ENCODE assay signal across 13 cellular contexts in the genomic region with DNA sequence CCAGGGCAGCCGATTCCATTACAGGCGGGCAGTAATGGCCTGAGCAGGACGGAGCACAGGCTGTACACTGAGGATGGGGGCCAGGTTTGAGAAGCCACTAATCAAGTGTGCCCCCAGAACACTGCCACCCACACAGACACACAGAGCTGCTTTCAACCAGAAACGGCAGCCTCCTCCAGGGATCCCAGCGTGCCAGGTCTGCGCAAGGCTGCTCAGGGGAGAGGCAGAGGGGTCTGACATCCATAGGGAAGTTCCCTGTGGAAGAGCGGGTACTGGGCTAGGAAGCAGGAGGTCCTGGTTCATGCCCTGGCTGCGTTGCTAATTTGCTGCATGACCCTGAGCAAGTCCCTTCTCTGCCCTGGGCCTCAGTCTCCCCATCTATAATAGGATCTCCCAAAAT. TPM values are rescaled to one million over a fixed set of nuclear protein-coding genes. Genes with fewer than 3 reads are reported as not detected.
A peak's percentile ranks its signal among the peaks of the same experiment; 100 is the strongest.
DNase-seq lines count a peak whose midpoint lies in the region; ATAC-seq, FAIRE-seq and TF ChIP-seq lines count a peak whose summit lies in the region.
"Had no signal": no experiment of that assay in that cellular context is flagged by ENCODE, and none has a peak within 500 bp of the region (broad histone marks: within the 10 kb centered on the region; RNA-seq: fewer than 3 reads in every experiment).

No MANE protein-coding gene starts in this region.

- H3K4me2 ChIP-seq in IMR-90 (ENCODE audit: low read depth, low read length), result no peak overlapping the region
- no peak overlapping the region for H3K4me2 ChIP-seq in trophoblast cell (ENCODE audit: low read length)

- intact Hi-C loops in IMR-90 (cut with micrococcal nuclease), result no loop called here

- H2AK9ac ChIP-seq in IMR-90 (replicated peaks; ENCODE audit: low read depth, low read length, poor library complexity), result peak overlapping the region; percentile 99

- POLR2A ChIA-PET in IMR-90 (lab: Charles Lee; ENCODE audit: unreplicated experiment), result no interaction called here
- POLR2A ChIA-PET in activated naive CD8-positive, alpha-beta T cell treated with anti-CD3 and anti-CD28 coated beads, Interleukin-2, amount 10 ng/mL, durations not matched to agents 7 days and 5 days (lab: Charles Lee), result interaction anchor here (0.6 to 8.7 kb wide), 4 partner anchors 16 to 34 kb away, joined by 4 to 229 read pairs (median 20); partner anchors contain the start of gene IFFO2

- TF ChIP-seq RAD21 in IMR-90 (IDR thresholded peaks at IDR 0.05; ENCODE audit: low read length), result no peak

- H4K20me1 ChIP-seq in IMR-90 (ENCODE audit: insufficient read depth, low read length), result peaks cover 30% of the 10 kb centered on the region; the same call in 1 of the 2 replicates

- H3K79me1 ChIP-seq in IMR-90 (ENCODE audit: low read depth in 1 of 2, low read length in 2 of 2) (peaks cover 29 to 96% of the 10 kb centered on the region in 2 experiments; a peak in 3 of 4 replicates), trophoblast cell (ENCODE audit: low read length) (peaks cover 21% of the 10 kb centered on the region)

- H2BK5ac ChIP-seq in IMR-90 (ENCODE audit: low read depth, low read length, poor library complexity, severe bottlenecking) (peak overlapping the region; percentile 98), trophoblast cell (ENCODE audit: low read depth, low read length, poor library complexity) (no peak overlapping the region)

- ATAC-seq in IMR-90 (ENCODE audit: low read depth) (no peak), left lobe of liver (no peak), GM19397 (IDR thresholded peaks at IDR 0.05; ENCODE audit: unreplicated experiment) (no peak)
- ATAC-seq in activated naive CD8-positive, alpha-beta T cell treated with anti-CD3 and anti-CD28 coated beads, Interleukin-2, amount 10 ng/mL, durations not matched to agents 7 days and 5 days (ENCODE audit: low read depth), result no peak
- ATAC-seq: right cardiac atrium had no signal

- H3K23ac ChIP-seq in IMR-90 (ENCODE audit: low read depth, low read length), result peak overlapping the region; percentile 22; the same call in 1 of the 2 replicates
- no peak overlapping the region for H3K23ac ChIP-seq in trophoblast cell (ENCODE audit: low read length)

- peak overlapping the region; percentile 100 for H3K4ac ChIP-seq in IMR-90 (ENCODE audit: low read depth, low read length)
- H3K4ac ChIP-seq in trophoblast cell (ENCODE audit: low read depth, low read length), result no peak overlapping the region

- H4K91ac ChIP-seq in IMR-90 (ENCODE audit: insufficient read depth, low read depth, low read length) (peak overlapping the region; percentile 99), trophoblast cell (ENCODE audit: low read depth, low read length) (peak overlapping the region; percentile 23)

- in situ Hi-C loops in IMR-90 (cut with MboI; ENCODE audit: low sequenced_read_pairs), result no loop called here

- FAIRE-seq in HTR-8/SVneo (lab: Jason Lieb, UNC), result no peak
- FAIRE-seq: A204.1 had no signal

- H2AFZ ChIP-seq in IMR-90 (replicated peaks; ENCODE audit: low read length, poor library complexity) (no peak overlapping the region), trophoblast cell (ENCODE audit: insufficient read depth, low read length, poor library complexity) (no peak overlapping the region)

- TF ChIP-seq POLR2A in IMR-90 (IDR thresholded peaks at IDR 0.05; ENCODE audit: low read depth, low read length), result no peak

- H3K79me2 ChIP-seq in trophoblast cell (ENCODE audit: control insufficient read depth, insufficient read depth, low read length, poor library complexity), result peaks cover 9% of the 10 kb centered on the region

- H2AK5ac ChIP-seq in IMR-90 (ENCODE audit: low read depth, low read length), result peak overlapping the region; percentile 90
- no peak overlapping the region for H2AK5ac ChIP-seq in trophoblast cell (ENCODE audit: low read length)

- H3K4me3 ChIP-seq in IMR-90 (ENCODE audit: insufficient read depth, low read depth, low read length) (no peak overlapping the region), trophoblast cell (ENCODE audit: low read depth, low read length) (no peak overlapping the region)

- H3K4me3 Mint-ChIP-seq in T-helper 1 cell treated with Interleukin-12 subunit alpha and Interleukin-12 subunit beta and Interleukin-4 antibody, amounts not matched to agents 30 μg/mL and 1 μg/mL, for 36 hours, result peak overlapping the region; percentile 65
- peak overlapping the region; percentile 68 for H3K4me3 Mint-ChIP-seq in activated naive CD8-positive, alpha-beta T cell treated with anti-CD3 and anti-CD28 coated beads, Interleukin-2, amount 10 ng/mL, durations not matched to agents 7 days and 5 days

- DNase-seq in T-helper 1 cell (no peak), IMR-90 (no peak), trophoblast cell (no peak), left lobe of liver (ENCODE audit: low spot score) (no peak), HTR-8/SVneo (ENCODE audit: insufficient read length, low spot score) (no peak)
- DNase-seq in activated naive CD8-positive, alpha-beta T cell treated with anti-CD3 and anti-CD28 coated beads, Interleukin-2, amount 10 ng/mL, durations not matched to agents 7 days and 5 days, result no peak
- DNase-seq: DMS 273 treated with DMSO at 0.1 percent for 48 hours, HCEC 1CT, NCI-H446 treated with DMSO at 0.1 percent for 48 hours had no signal

- H3K9ac ChIP-seq in IMR-90 (ENCODE audit: low read depth, low read length) (no peak overlapping the region; the same call in 1 of the 2 replicates), trophoblast cell (ENCODE audit: low read length) (no peak overlapping the region)

- H4K8ac ChIP-seq in IMR-90 (ENCODE audit: low read depth in 2 of 2, low read length in 2 of 2) (peak overlapping the region; percentile 98 to 100; a peak in 3 of 4 replicates), trophoblast cell (ENCODE audit: low read depth, low read length) (no peak overlapping the region)

- 100% methylated on average over 2 of the region's 8 CpGs; no CpG with 5 or more reads in 1 of the 2 experiments for WGBS in IMR-90 (ENCODE audit: extremely low coverage in 2 of 2, insufficient read length in 1 of 2), 2 experiments
- no CpG with 5 or more reads among the region's 8 CpGs for WGBS in trophoblast cell (ENCODE audit: extremely low coverage, insufficient coverage, insufficient read length)

- H4K12ac ChIP-seq in trophoblast cell (ENCODE audit: low read depth, low read length), result no peak overlapping the region

- peaks cover 39% of the 10 kb centered on the region for H3K9me1 ChIP-seq in IMR-90 (ENCODE audit: insufficient read depth, low read length)

- H3K9me3 ChIP-seq in IMR-90 (ENCODE audit: control insufficient read depth, insufficient read depth, low read length) (no peaks in the 10 kb centered on the region), trophoblast cell (ENCODE audit: insufficient read depth, low read depth, low read length) (peaks cover 4% of the 10 kb centered on the region)

- no peak overlapping the region for H2BK12ac ChIP-seq in trophoblast cell (ENCODE audit: low read length)

- peak overlapping the region; percentile 41; the same call in 1 of the 2 replicates for H2BK20ac ChIP-seq in IMR-90 (ENCODE audit: low read depth, low read length)

- H3K14ac ChIP-seq in IMR-90 (replicated peaks; ENCODE audit: low read depth, low read length) (peak overlapping the region; percentile 8; the same call in 1 of the 2 replicates), trophoblast cell (ENCODE audit: low read length) (no peak overlapping the region)

- no peak for TF ChIP-seq CTCF in IMR-90 (conservative IDR thresholded peaks at IDR 0.05; ENCODE audit: low read depth, low read length)

- H3K18ac ChIP-seq in IMR-90 (ENCODE audit: low read depth, low read length) (no peak overlapping the region), trophoblast cell (ENCODE audit: low read length) (no peak overlapping the region)

- H3K27ac ChIP-seq in IMR-90 (ENCODE audit: insufficient read depth, low read length) (peak overlapping the region; percentile 94; the same call in 1 of the 2 replicates), trophoblast cell (ENCODE audit: low read depth, low read length) (no peak overlapping the region)

- H3K27me3 Mint-ChIP-seq in T-helper 1 cell treated with Interleukin-12 subunit alpha and Interleukin-12 subunit beta and Interleukin-4 antibody, amounts not matched to agents 30 μg/mL and 1 μg/mL, for 36 hours (ENCODE audit: low read depth), result no peaks in the 10 kb centered on the region
- H3K27me3 Mint-ChIP-seq in activated naive CD8-positive, alpha-beta T cell treated with anti-CD3 and anti-CD28 coated beads, Interleukin-2, amount 10 ng/mL, durations not matched to agents 7 days and 5 days, result no peaks in the 10 kb centered on the region

- no peak overlapping the region for H4K5ac ChIP-seq in IMR-90 (ENCODE audit: low read depth, low read length)

- H3K4me1 ChIP-seq in IMR-90 (ENCODE audit: control insufficient read depth, insufficient read depth, low read length) (peaks cover 50% of the 10 kb centered on the region), trophoblast cell (ENCODE audit: control insufficient read depth in 1 of 2, insufficient read depth in 2 of 2, low read length in 2 of 2) (peaks cover 28 to 48% of the 10 kb centered on the region in 2 experiments)

- H2BK120ac ChIP-seq in IMR-90 (ENCODE audit: low read depth, low read length) (peak overlapping the region; percentile 98), trophoblast cell (ENCODE audit: insufficient read depth, low read length, poor library complexity) (no peak overlapping the region)

- peaks cover 49% of the 10 kb centered on the region for H3K4me1 Mint-ChIP-seq in T-helper 1 cell treated with Interleukin-12 subunit alpha and Interleukin-12 subunit beta and Interleukin-4 antibody, amounts not matched to agents 30 μg/mL and 1 μg/mL, for 36 hours (ENCODE audit: low read depth)
- peaks cover 42% of the 10 kb centered on the region for H3K4me1 Mint-ChIP-seq in activated naive CD8-positive, alpha-beta T cell treated with anti-CD3 and anti-CD28 coated beads, Interleukin-2, amount 10 ng/mL, durations not matched to agents 7 days and 5 days

- H3K56ac ChIP-seq in IMR-90 (ENCODE audit: extremely low read depth, insufficient read depth, low read length), result no peak overlapping the region

- dilution Hi-C loops in IMR-90 (cut with HindIII; ENCODE audit: low sequenced_read_pairs, unreplicated experiment), result no loop called here

- H3K36me3 ChIP-seq in IMR-90 (ENCODE audit: control insufficient read depth, insufficient read depth, low read length), result no peaks in the 10 kb centered on the region
- H3K36me3 ChIP-seq in trophoblast cell (ENCODE audit: control insufficient read depth in 1 of 2, insufficient read depth in 2 of 2, low read length in 2 of 2), result no peaks in the 10 kb centered on the region

- CTCF ChIA-PET in IMR-90 (lab: Yijun Ruan, JAX), result no interaction called here

- H3K36me3 Mint-ChIP-seq in T-helper 1 cell treated with Interleukin-12 subunit alpha and Interleukin-12 subunit beta and Interleukin-4 antibody, amounts not matched to agents 30 μg/mL and 1 μg/mL, for 36 hours (ENCODE audit: low read depth), result peaks cover 7% of the 10 kb centered on the region
- H3K36me3 Mint-ChIP-seq in activated naive CD8-positive, alpha-beta T cell treated with anti-CD3 and anti-CD28 coated beads, Interleukin-2, amount 10 ng/mL, durations not matched to agents 7 days and 5 days, result peaks cover 2% of the 10 kb centered on the region

- H3K27me3 ChIP-seq in IMR-90 (ENCODE audit: control insufficient read depth, insufficient read depth, low read length) (no peaks in the 10 kb centered on the region), trophoblast cell (ENCODE audit: insufficient read depth, low read length) (no peaks in the 10 kb centered on the region)

- BruUV-seq in IMR-90 (replicated peaks; lab: Mats Ljungman, UMichigan), result no TSS peak

- H3K27ac Mint-ChIP-seq in T-helper 1 cell treated with Interleukin-12 subunit alpha and Interleukin-12 subunit beta and Interleukin-4 antibody, amounts not matched to agents 30 μg/mL and 1 μg/mL, for 36 hours, result peak overlapping the region; percentile 99
- H3K27ac Mint-ChIP-seq in activated naive CD8-positive, alpha-beta T cell treated with anti-CD3 and anti-CD28 coated beads, Interleukin-2, amount 10 ng/mL, durations not matched to agents 7 days and 5 days, result peak overlapping the region; percentile 99

- H2BK15ac ChIP-seq in IMR-90 (ENCODE audit: low read depth, low read length), result peak overlapping the region; percentile 100; the same call in 1 of the 3 replicates

- peaks cover 3% of the 10 kb centered on the region for H3K9me3 Mint-ChIP-seq in T-helper 1 cell treated with Interleukin-12 subunit alpha and Interleukin-12 subunit beta and Interleukin-4 antibody, amounts not matched to agents 30 μg/mL and 1 μg/mL, for 36 hours
- peaks cover 2% of the 10 kb centered on the region for H3K9me3 Mint-ChIP-seq in activated naive CD8-positive, alpha-beta T cell treated with anti-CD3 and anti-CD28 coated beads, Interleukin-2, amount 10 ng/mL, durations not matched to agents 7 days and 5 days

RNA-seq across cellular contexts. Expression of gene ALDH4A1, which starts 26.1 kb away (rescaled TPM):
- total RNA-seq in IMR-90 (2012; rRNA removed), result 8.6 TPM in 2 replicates
- 21.1 and 23.0 TPM in 2 replicates for polyA plus RNA-seq in IMR-90 (2012; rRNA removed)
- polyA plus RNA-seq in IMR-90 (2012; cell fraction: cytosol; rRNA removed), result 12.1 and 21.4 TPM in 2 replicates
- 16.8 and 36.6 TPM in 2 replicates for polyA plus RNA-seq in IMR-90 (2012; cell fraction: nucleus; rRNA removed; ENCODE audit: low replicate concordance)
- total RNA-seq in activated naive CD8-positive, alpha-beta T cell treated with anti-CD3 and anti-CD28 coated beads, Interleukin-2, amount 10 ng/mL, durations not matched to agents 7 days and 5 days, result 1 to 10 TPM; 2.5 to 3.3 TPM
- 34.2 and 35.7 TPM in 2 replicates for polyA plus RNA-seq in trophoblast cell (2013)
- total RNA-seq in left lobe of liver, result 359 TPM

RNA-seq across cellular contexts. Expression of gene IFFO2, which starts 28.1 kb away (rescaled TPM):
- 13.6 and 14.5 TPM in 2 replicates for total RNA-seq in IMR-90 (2012; rRNA removed)
- polyA plus RNA-seq in IMR-90 (2012; rRNA removed), result 18.1 and 18.2 TPM in 2 replicates
- polyA plus RNA-seq in IMR-90 (2012; cell fraction: cytosol; rRNA removed), result 14.9 and 25.2 TPM in 2 replicates
- 20.2 and 32.8 TPM in 2 replicates for polyA plus RNA-seq in IMR-90 (2012; cell fraction: nucleus; rRNA removed; ENCODE audit: low replicate concordance)
- total RNA-seq in activated naive CD8-positive, alpha-beta T cell treated with anti-CD3 and anti-CD28 coated beads, Interleukin-2, amount 10 ng/mL, durations not matched to agents 7 days and 5 days, result 10 to 100 TPM; 21.6 to 21.8 TPM
- 18.2 and 19.5 TPM in 2 replicates for polyA plus RNA-seq in trophoblast cell (2013)
- total RNA-seq in left lobe of liver, result 4.1 TPM

Comparison
In these comparisons a context has a peak if more than half of its experiments do, and no peak if none do; other contexts are left out.
1. RNA of gene ALDH4A1, which starts 26.1 kb away (total RNA-seq): 359 TPM in left lobe of liver (single experiment); 8.6 TPM in IMR-90 and 2.5 to 3.3 TPM in activated naive CD8-positive, alpha-beta T cell treated with anti-CD3 and anti-CD28 coated beads, Interleukin-2, amount 10 ng/mL, durations not matched to agents 7 days and 5 days; every median in the first group is over 10 times any median in the second.